ENCODE assay signal across 1 cellular context in the genomic region with DNA sequence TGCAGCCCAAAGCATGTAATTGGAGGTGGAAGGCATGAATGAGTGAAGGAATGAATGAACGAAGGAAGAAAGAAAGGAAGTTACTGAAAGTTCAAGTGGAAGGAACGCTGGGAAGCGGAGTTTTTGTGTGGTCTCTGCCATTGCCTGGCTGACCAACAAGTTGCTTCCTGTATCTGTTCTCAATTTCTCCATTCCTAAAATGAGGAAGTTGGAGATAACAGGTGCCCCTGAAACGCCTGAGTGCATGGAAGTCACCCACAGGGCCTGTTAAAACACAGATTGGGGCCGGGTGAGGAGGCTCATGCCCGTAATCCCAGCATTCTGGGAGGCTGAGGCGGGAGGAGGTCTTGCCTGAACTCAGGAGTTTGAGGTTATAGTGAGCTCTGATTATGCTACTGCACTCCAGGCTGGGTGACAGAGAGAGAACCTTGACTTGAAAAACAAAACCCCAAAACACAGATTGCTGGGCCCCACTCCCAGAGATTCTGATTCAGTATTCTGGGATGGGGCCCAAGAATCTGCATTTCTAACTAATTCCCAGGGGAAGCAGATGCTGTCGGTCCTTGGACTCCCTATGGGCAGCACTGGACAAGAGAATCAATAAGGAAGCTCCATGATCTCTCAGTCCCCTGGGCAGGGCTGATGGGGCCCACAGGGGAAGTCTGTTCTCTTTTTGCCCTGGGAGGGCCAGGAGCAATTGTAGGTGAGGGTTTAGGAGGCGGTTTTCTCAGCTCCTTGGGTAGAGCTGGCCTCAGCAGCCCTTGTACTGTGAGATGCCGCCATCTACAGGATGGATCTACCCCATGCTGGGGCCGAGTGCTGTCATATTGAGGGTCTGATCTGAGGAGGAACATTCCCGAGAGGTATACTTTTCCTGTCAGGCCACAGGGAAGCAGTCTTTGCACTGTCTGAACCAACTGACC.
TF ChIP-seq lines count a peak whose summit lies in the region.

No MANE protein-coding gene starts in this region.

TF ChIP-seq in Ishikawa, 13 proteins besides CTCF, POLR2A, EP300 and RAD21 (continued from another document):
- TF ChIP-seq, protein P1, sequence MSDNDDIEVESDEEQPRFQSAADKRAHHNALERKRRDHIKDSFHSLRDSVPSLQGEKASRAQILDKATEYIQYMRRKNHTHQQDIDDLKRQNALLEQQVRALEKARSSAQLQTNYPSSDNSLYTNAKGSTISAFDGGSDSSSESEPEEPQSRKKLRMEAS (IDR thresholded peaks at IDR 0.05): no peak
- TF ChIP-seq TAF1 (IDR thresholded peaks at IDR 0.05; ENCODE audit: low read depth): no peak
- no peak for TF ChIP-seq YY1 (IDR thresholded peaks at IDR 0.05; ENCODE audit: low read depth)
- no peak for TF ChIP-seq EGR1 (IDR thresholded peaks at IDR 0.05)
TF ChIP-seq in Ishikawa: peak in this region for 0.
